In genomic region chr19:38770951-38771279, GRCh38 we compare ENCODE assay signal across 16 cellular contexts. TPM values are rescaled to one million over a fixed set of nuclear protein-coding genes. Genes with fewer than 3 reads are reported as not detected.
DNase-seq lines count a peak whose midpoint lies in the region; ATAC-seq lines count a peak whose summit lies in the region.
"Not testable (repeated sequence)": the region's sequence is repeated elsewhere in the genome, so short reads cannot be mapped to it uniquely, and the experiment has no call there.
"Had no signal": no experiment of that assay in that cellular context is flagged by ENCODE, and none has a peak within 500 bp of the region (broad histone marks: within the 10 kb centered on the region; RNA-seq: fewer than 3 reads in every experiment).

No MANE protein-coding gene starts in this region.

- H3K9me3 Mint-ChIP-seq in activated CD4-positive, alpha-beta T cell treated with anti-CD3 and anti-CD28 coated beads for 36 hours (ENCODE audit: low read depth); central memory CD8-positive, alpha-beta T cell; natural killer cell treated with Interleukin-12 subunit alpha and Interleukin-12 subunit beta and Interleukin-15 and Interleukin-18, amount 100 ng/mL, for 72 hours: not testable (repeated sequence)

- H3K27ac Mint-ChIP-seq in activated CD4-positive, alpha-beta T cell treated with anti-CD3 and anti-CD28 coated beads for 36 hours; central memory CD8-positive, alpha-beta T cell (ENCODE audit: low read depth); natural killer cell treated with Interleukin-12 subunit alpha and Interleukin-12 subunit beta and Interleukin-15 and Interleukin-18, amount 100 ng/mL, for 72 hours: not testable (repeated sequence)

- intact Hi-C loops in activated CD4-positive, alpha-beta T cell treated with anti-CD3 and anti-CD28 coated beads for 36 hours (cut with DNase I, micrococcal nuclease); right cardiac atrium (cut with DNase I); aorta (cut with DNase I): not testable (repeated sequence)

- POLR2A ChIA-PET in activated CD4-positive, alpha-beta T cell treated with anti-CD3 and anti-CD28 coated beads for 36 hours (lab: Charles Lee), result not testable (repeated sequence)

- not testable (repeated sequence) for H3K27ac ChIP-seq in right cardiac atrium (ENCODE audit: low read length); aorta (ENCODE audit: low read depth in 1 of 2, low read length in 2 of 2)

- peak; percentile 44 for ATAC-seq in GM19035 (IDR thresholded peaks at IDR 0.05; ENCODE audit: unreplicated experiment)
- ATAC-seq in HG02642 (IDR thresholded peaks at IDR 0.05; ENCODE audit: poor library complexity, unreplicated experiment), result peak; percentile 55
- peak; percentile 44 for ATAC-seq in HG03342 (IDR thresholded peaks at IDR 0.05; ENCODE audit: unreplicated experiment)
- ATAC-seq in activated CD4-positive, alpha-beta T cell treated with anti-CD3 and anti-CD28 coated beads for 36 hours, result peak; percentile 86
- peak; percentile 81 for ATAC-seq in central memory CD8-positive, alpha-beta T cell (replicated peaks; ENCODE audit: extremely low read depth, poor library complexity, severe bottlenecking)
- peak; percentile 92 to 93 for ATAC-seq in right cardiac atrium
- peak; percentile 89 for ATAC-seq in natural killer cell treated with Interleukin-12 subunit alpha and Interleukin-12 subunit beta and Interleukin-15 and Interleukin-18, amount 100 ng/mL, for 72 hours
- ATAC-seq in aorta (ENCODE audit: low FRiP score), result peak; percentile 91

- not testable (repeated sequence) for H3K4me1 Mint-ChIP-seq in activated CD4-positive, alpha-beta T cell treated with anti-CD3 and anti-CD28 coated beads for 36 hours; central memory CD8-positive, alpha-beta T cell; natural killer cell treated with Interleukin-12 subunit alpha and Interleukin-12 subunit beta and Interleukin-15 and Interleukin-18, amount 100 ng/mL, for 72 hours (ENCODE audit: low read depth in 2 of 2)

- not testable (repeated sequence) for DNase-seq in activated CD4-positive, alpha-beta T cell treated with anti-CD3 and anti-CD28 coated beads for 36 hours; central memory CD8-positive, alpha-beta T cell (ENCODE audit: low spot score in 2 of 2); right cardiac atrium; natural killer cell treated with Interleukin-12 subunit alpha and Interleukin-12 subunit beta and Interleukin-15 and Interleukin-18, amount 100 ng/mL, for 72 hours (ENCODE audit: low spot score); aorta

- H3K4me1 ChIP-seq in right cardiac atrium (ENCODE audit: control insufficient read depth, insufficient read depth, low read length); aorta (ENCODE audit: control insufficient read depth in 1 of 2, insufficient read depth in 2 of 2, low read length in 2 of 2): not testable (repeated sequence)

- not testable (repeated sequence) for H3K4me3 Mint-ChIP-seq in activated CD4-positive, alpha-beta T cell treated with anti-CD3 and anti-CD28 coated beads for 36 hours; central memory CD8-positive, alpha-beta T cell; natural killer cell treated with Interleukin-12 subunit alpha and Interleukin-12 subunit beta and Interleukin-15 and Interleukin-18, amount 100 ng/mL, for 72 hours

- not testable (repeated sequence) for H3K27me3 ChIP-seq in right cardiac atrium (ENCODE audit: control insufficient read depth, insufficient read depth); aorta (ENCODE audit: control insufficient read depth in 1 of 2, insufficient read depth in 2 of 2, low read length in 1 of 2)

- not testable (repeated sequence) for H3K36me3 ChIP-seq in aorta (ENCODE audit: control insufficient read depth in 1 of 2, insufficient read depth in 2 of 2, low read length in 1 of 2)

- H3K9me3 ChIP-seq in right cardiac atrium (ENCODE audit: control insufficient read depth, low read length); aorta (ENCODE audit: control insufficient read depth, low read length): not testable (repeated sequence)

- WGBS in right cardiac atrium, result 42% methylated on average over 1 of the region's 22 CpGs
- 0% methylated on average over 1 of the region's 22 CpGs for WGBS in aorta, 2 donors

- H3K36me3 Mint-ChIP-seq in activated CD4-positive, alpha-beta T cell treated with anti-CD3 and anti-CD28 coated beads for 36 hours (ENCODE audit: low read depth); central memory CD8-positive, alpha-beta T cell (ENCODE audit: insufficient read depth); natural killer cell treated with Interleukin-12 subunit alpha and Interleukin-12 subunit beta and Interleukin-15 and Interleukin-18, amount 100 ng/mL, for 72 hours: not testable (repeated sequence)

- CTCF ChIA-PET in activated CD4-positive, alpha-beta T cell treated with anti-CD3 and anti-CD28 coated beads for 36 hours (lab: Charles Lee), result not testable (repeated sequence)

- H3K4me3 ChIP-seq in right cardiac atrium (ENCODE audit: low read length); aorta (ENCODE audit: low read length in 2 of 2): not testable (repeated sequence)

- H3K27me3 Mint-ChIP-seq in activated CD4-positive, alpha-beta T cell treated with anti-CD3 and anti-CD28 coated beads for 36 hours; central memory CD8-positive, alpha-beta T cell; natural killer cell treated with Interleukin-12 subunit alpha and Interleukin-12 subunit beta and Interleukin-15 and Interleukin-18, amount 100 ng/mL, for 72 hours: not testable (repeated sequence)

RNA-seq across cellular contexts. Expression of gene LGALS7, which starts 2.4 kb away (rescaled TPM):
- not detected for total RNA-seq in activated CD4-positive, alpha-beta T cell treated with anti-CD3 and anti-CD28 coated beads for 36 hours
- 1 to 10 TPM in 1 of 4 donors, under 1 TPM in 1, not detected in 2; 0.79 to 1.1 TPM for total RNA-seq in right cardiac atrium
- polyA plus RNA-seq in right cardiac atrium, result not detected
- total RNA-seq in natural killer cell treated with Interleukin-12 subunit alpha and Interleukin-12 subunit beta and Interleukin-15 and Interleukin-18, amount 100 ng/mL, for 72 hours, result not detected
- total RNA-seq in aorta, result not detected
- polyA plus RNA-seq in aorta, result not detected
- total RNA-seq: activated CD4-positive, alpha-beta memory T cell treated with anti-CD3 and anti-CD28 coated beads for 36 hours; dermis microvascular lymphatic vessel endothelial cell; H4; hepatocyte; renal cortical epithelial cell; transverse colon had no signal
- polyA plus RNA-seq: immature natural killer cell had no signal

RNA-seq across cellular contexts. Expression of gene LGALS7B, which starts 18.1 kb away (rescaled TPM):
- not detected for total RNA-seq in activated CD4-positive, alpha-beta T cell treated with anti-CD3 and anti-CD28 coated beads for 36 hours
- not detected for total RNA-seq in right cardiac atrium
- polyA plus RNA-seq in right cardiac atrium, result 0.70 TPM
- total RNA-seq in natural killer cell treated with Interleukin-12 subunit alpha and Interleukin-12 subunit beta and Interleukin-15 and Interleukin-18, amount 100 ng/mL, for 72 hours, result not detected
- total RNA-seq in aorta, result not detected
- not detected for polyA plus RNA-seq in aorta
- total RNA-seq: activated CD4-positive, alpha-beta memory T cell treated with anti-CD3 and anti-CD28 coated beads for 36 hours; H4; hepatocyte; renal cortical epithelial cell; stomach; transverse colon had no signal
- polyA plus RNA-seq: hepatocyte, immature natural killer cell had no signal

RNA-seq across cellular contexts. Expression of gene CAPN12, which starts 26.6 kb away (rescaled TPM):
- 1 to 10 TPM; 4.4 to 4.9 TPM for total RNA-seq in activated CD4-positive, alpha-beta T cell treated with anti-CD3 and anti-CD28 coated beads for 36 hours
- total RNA-seq in right cardiac atrium (under 1 TPM; 0.22 to 0.85 (median 0.54) TPM), aorta (1 to 10 TPM; 1.9 to 2.8 TPM)
- polyA plus RNA-seq in right cardiac atrium (0.91 TPM), aorta (1 to 10 TPM; 1.0 to 4.5 TPM)
- 10 to 100 TPM in 1 of 2 donors, 1 to 10 TPM in 1; 3.6 to 10.4 TPM for total RNA-seq in natural killer cell treated with Interleukin-12 subunit alpha and Interleukin-12 subunit beta and Interleukin-15 and Interleukin-18, amount 100 ng/mL, for 72 hours
- total RNA-seq: dermis microvascular lymphatic vessel endothelial cell, H4 had no signal

RNA-seq across cellular contexts. Expression of gene LGALS4, which starts 41.8 kb away (rescaled TPM):
- total RNA-seq in activated CD4-positive, alpha-beta T cell treated with anti-CD3 and anti-CD28 coated beads for 36 hours, result 1 to 10 TPM in 1 of 2 experiments, under 1 TPM in 1; 0.59 to 1.1 TPM
- total RNA-seq in right cardiac atrium (1 to 10 TPM in 2 of 4 donors, under 1 TPM in 2; 0.56 to 1.2 (median 0.85) TPM), aorta (1 to 10 TPM in 1 of 2 donors, under 1 TPM in 1; 0.51 to 2.9 TPM)
- polyA plus RNA-seq in right cardiac atrium (0.45 TPM), aorta (100 to 1,000 TPM in 1 of 2 donors, 1 to 10 TPM in 1; 9.1 to 544 TPM)
- 1 to 10 TPM; 1.6 to 1.7 TPM for total RNA-seq in natural killer cell treated with Interleukin-12 subunit alpha and Interleukin-12 subunit beta and Interleukin-15 and Interleukin-18, amount 100 ng/mL, for 72 hours
- total RNA-seq: dermis microvascular lymphatic vessel endothelial cell, renal cortical epithelial cell had no signal
- polyA plus RNA-seq: immature natural killer cell had no signal
